In the genomic region with DNA sequence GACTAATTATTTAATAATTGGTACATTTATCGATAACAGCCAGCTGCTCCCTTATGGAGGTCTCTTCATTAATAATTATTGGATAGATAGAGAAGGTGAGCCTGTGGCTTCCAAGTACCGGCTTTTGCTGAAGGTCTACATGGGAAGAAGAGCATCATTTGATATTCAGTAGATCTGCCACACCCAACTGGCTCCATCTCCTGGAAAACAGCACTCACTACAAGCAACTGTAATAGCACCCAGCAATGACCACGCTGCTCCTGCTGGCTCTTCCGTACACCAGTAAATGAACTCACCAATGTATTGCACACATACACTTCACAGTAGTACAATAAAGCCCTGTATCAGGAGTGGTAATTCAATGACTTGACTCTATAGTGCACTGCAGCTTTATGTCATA, we compare ENCODE assay signal across 8 cellular contexts. TPM values are rescaled to one million over a fixed set of nuclear protein-coding genes. Genes with fewer than 3 reads are reported as not detected.
DNase-seq lines count a peak whose midpoint lies in the region; ATAC-seq and TF ChIP-seq lines count a peak whose summit lies in the region.

No MANE protein-coding gene starts in this region.

- peaks cover 7% of the 10 kb centered on the region for H3K79me1 ChIP-seq in mesenchymal stem cell (replicated peaks; ENCODE audit: low read length, poor library complexity, severe bottlenecking)

- H2BK15ac ChIP-seq in mesenchymal stem cell (ENCODE audit: low read depth, poor library complexity, severe bottlenecking) = no peak overlapping the region

- H4K8ac ChIP-seq in mesenchymal stem cell (ENCODE audit: low read length) = no peak overlapping the region

- H3K36me3 ChIP-seq in mesenchymal stem cell (ENCODE audit: control insufficient read depth in 1 of 2, insufficient read depth in 2 of 2, low read depth in 1 of 2, low read length in 2 of 2) = peaks cover 23 to 55% of the 10 kb centered on the region in 2 experiments

- H3K14ac ChIP-seq in mesenchymal stem cell (ENCODE audit: low read length in 2 of 2) = no peak overlapping the region

- H3K27me3 ChIP-seq in mesenchymal stem cell (ENCODE audit: control insufficient read depth in 1 of 2, insufficient read depth in 1 of 2, low read length in 2 of 2) = no peaks in the 10 kb centered on the region

- ATAC-seq in HG02981 (IDR thresholded peaks at IDR 0.05; ENCODE audit: unreplicated experiment) = no peak
- ATAC-seq in HG03139 (IDR thresholded peaks at IDR 0.05; ENCODE audit: unreplicated experiment) = no peak

- H3K4ac ChIP-seq in mesenchymal stem cell (ENCODE audit: low read depth in 1 of 2, low read length in 2 of 2) = no peak overlapping the region

- H3K9ac ChIP-seq in mesenchymal stem cell (ENCODE audit: low read length) = no peak overlapping the region

- H3K23ac ChIP-seq in mesenchymal stem cell (ENCODE audit: low read length in 2 of 2) = no peak overlapping the region

- no peaks in the 10 kb centered on the region for H3K4me1 ChIP-seq in mesenchymal stem cell (ENCODE audit: control insufficient read depth, insufficient read depth, low read depth, low read length)

- H2AFZ ChIP-seq in mesenchymal stem cell (ENCODE audit: low read depth, low read length) = no peak overlapping the region

- no peak overlapping the region for H2BK12ac ChIP-seq in mesenchymal stem cell (ENCODE audit: low read length in 2 of 2)

- H3K27ac ChIP-seq in mesenchymal stem cell (ENCODE audit: low read length, poor library complexity, severe bottlenecking) = no peak overlapping the region

- DNase-seq in NCI-H510A treated with DMSO at 0.1 percent for 48 hours (lab: John Stamatoyannopoulos, UW) (peak; percentile 62), NCI-H510A (lab: John Stamatoyannopoulos, UW) (no peak), M059J (ENCODE audit: low read depth) (peak; percentile 26), astrocyte of the cerebellum (ENCODE audit: low read depth) (peak; percentile 13), mesenchymal stem cell (peak; percentile 26), UCSD-AML1 (lab: John Stamatoyannopoulos, UW; ENCODE audit: unreplicated experiment) (no peak)

- no peak overlapping the region for H4K91ac ChIP-seq in mesenchymal stem cell (ENCODE audit: low read length)

- 82% methylated on average over 3 of the region's 4 CpGs for WGBS in mesenchymal stem cell

- H3K9me3 ChIP-seq in mesenchymal stem cell (ENCODE audit: control insufficient read depth, low read length) = no peaks in the 10 kb centered on the region

- no peak overlapping the region for H3K18ac ChIP-seq in mesenchymal stem cell (ENCODE audit: low read depth in 1 of 2, low read length in 2 of 2)

- in situ Hi-C loops in astrocyte of the cerebellum (cut with HindIII; ENCODE audit: low sequenced_read_pairs) = no loop called here

- H2AK5ac ChIP-seq in mesenchymal stem cell (ENCODE audit: low read length, severe bottlenecking) = no peak overlapping the region

- no peak overlapping the region for H2BK5ac ChIP-seq in mesenchymal stem cell (ENCODE audit: low read depth, low read length, poor library complexity, severe bottlenecking)

- H3K4me3 ChIP-seq in astrocyte of the cerebellum (ENCODE audit: low read depth, low read length) = no peak overlapping the region
- H3K4me3 ChIP-seq in mesenchymal stem cell (ENCODE audit: insufficient read depth in 1 of 2, low read depth in 1 of 2, low read length in 2 of 2) = no peak overlapping the region

- TF ChIP-seq CTCF in astrocyte of the cerebellum (IDR thresholded peaks at IDR 0.05; ENCODE audit: low read depth, low read length, missing control alignments) = peak; percentile 66

- no peak overlapping the region for H3K4me2 ChIP-seq in mesenchymal stem cell (ENCODE audit: low read length, poor library complexity, severe bottlenecking)

- no peak overlapping the region for H2BK120ac ChIP-seq in mesenchymal stem cell (ENCODE audit: low read depth, low read length)

RNA-seq across cellular contexts. Expression of a gene that starts 19.5 kb away (rescaled TPM):
- total RNA-seq in M059J (2014; rRNA removed; shearing (Covaris generic)) = not detected in 2 replicates
- polyA plus RNA-seq in mesenchymal stem cell (2013, experiment 1 of 2) = not detected
- 0.01 TPM for polyA plus RNA-seq in mesenchymal stem cell (2013, experiment 2 of 2)

Comparison
In these comparisons a context has a peak if more than half of its experiments do, and no peak if none do; other contexts are left out.
1. DNase-seq: peak in NCI-H510A treated with DMSO at 0.1 percent for 48 hours (single experiment), M059J (single experiment), astrocyte of the cerebellum (single experiment) and mesenchymal stem cell (single experiment); none in NCI-H510A (single experiment) and UCSD-AML1 (single experiment).